ENCODE assay signal across 8 cellular contexts in genomic region chr14:104471114-104471513, GRCh38.
"Had no signal": no experiment of that assay in that cellular context is flagged by ENCODE, and none has a peak within 500 bp of the region (broad histone marks: within the 10 kb centered on the region; RNA-seq: fewer than 3 reads in every experiment).

No MANE protein-coding gene starts in this region.

- ATAC-seq: HepG2 had no signal

- H3K27me3 Mint-ChIP-seq: IgD-negative memory B cell had no signal

- H3K4me1 Mint-ChIP-seq: IgD-negative memory B cell had no signal

- H3K9ac ChIP-seq: GM23248 had no signal

- H3K4me3 Mint-ChIP-seq: IgD-negative memory B cell had no signal

- H3K36me3 Mint-ChIP-seq: IgD-negative memory B cell had no signal

- DNase-seq: GM23248, GOT3, H9, HCEC 1CT, KBM-7 had no signal

- H3K27ac Mint-ChIP-seq: H9, IgD-negative memory B cell had no signal

- H3K4me3 ChIP-seq: GM23248 had no signal

- H2AFZ ChIP-seq: GM23248 had no signal

- H3K27ac ChIP-seq: GM23248, HL-60 had no signal

- H3K9me3 Mint-ChIP-seq: H9, IgD-negative memory B cell had no signal
